Comparison of ENCODE assay signal across 17 cellular contexts in the genomic region with DNA sequence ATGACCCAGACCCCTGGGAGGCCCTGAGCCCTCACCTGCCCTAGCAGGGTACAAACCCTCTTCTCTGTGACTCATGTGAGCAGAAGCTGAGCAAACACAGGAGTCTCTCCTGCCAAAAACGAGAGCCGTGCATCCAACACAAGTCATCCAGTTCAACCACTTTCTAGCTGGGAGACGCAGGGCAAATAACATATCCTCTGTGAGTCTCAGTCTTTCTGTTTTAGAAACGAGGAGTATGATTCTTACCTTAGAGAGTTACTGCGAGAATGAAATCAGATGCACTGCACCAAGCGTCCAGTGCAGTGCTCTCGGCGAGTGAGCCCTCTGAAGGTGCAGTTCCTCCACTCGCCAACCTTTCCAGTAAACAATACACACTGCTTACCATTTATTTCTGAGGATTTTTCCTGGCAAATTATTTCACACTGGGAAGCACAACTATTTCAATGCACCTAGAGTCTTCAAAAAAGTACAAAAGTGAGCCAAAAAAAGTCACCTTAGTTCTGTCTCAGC.
DNase-seq lines count a peak whose midpoint lies in the region; ATAC-seq and TF ChIP-seq lines count a peak whose summit lies in the region.
"Had no signal": no experiment of that assay in that cellular context is flagged by ENCODE, and none has a peak within 500 bp of the region (broad histone marks: within the 10 kb centered on the region; RNA-seq: fewer than 3 reads in every experiment).

No MANE protein-coding gene starts in this region.

- POLR2A ChIA-PET in Panc1 (lab: Charles Lee): no interaction called here
- POLR2A ChIA-PET in HEK293T (lab: Yijun Ruan, JAX): no interaction called here

- TF ChIP-seq CTCF in C4-2B (conservative IDR thresholded peaks at IDR 0.05) (no peak; the same call in 1 of the 2 replicates), Panc1 (IDR thresholded peaks at IDR 0.05) (no peak), left lung (IDR thresholded peaks at IDR 0.05) (no peak)

- DNase-seq in NCI-H146 treated with DMSO at 0.1 percent for 48 hours (lab: John Stamatoyannopoulos, UW; ENCODE audit: unreplicated experiment) (peak; percentile 46), Panc1 (ENCODE audit: low read depth, low spot score) (no peak), left lung (no peak), HEK293T (ENCODE audit: extremely low spot score) (no peak), superior temporal gyrus (ENCODE audit: extremely low spot score) (no peak)
- DNase-seq in stimulated activated naive CD8-positive, alpha-beta T cell treated with anti-CD3 and anti-CD28 coated beads, Interleukin-15, Interleukin-2, amounts not matched to agents 100 U/mL and 50 U/mL, for 24 hours: no peak
- no peak for DNase-seq in activated naive CD8-positive, alpha-beta T cell treated with anti-CD3 and anti-CD28 coated beads for 36 hours
- DNase-seq: activated CD4-positive, alpha-beta T cell treated with anti-CD3 and anti-CD28 coated beads, Interleukin-2, amount 50 U/mL, for 4 hours; activated naive CD4-positive, alpha-beta T cell treated with anti-CD3 and anti-CD28 coated beads, Interleukin-2, amount 50 U/mL, for 16 hours; activated T-cell treated with anti-CD3 and anti-CD28 coated beads, Interleukin-2, amount 50 U/mL, for 1 hour; AML-193; kidney; mesendoderm; NCI-H226; OCI-M1; stomach had no signal

- no peaks in the 10 kb centered on the region for H3K27me3 ChIP-seq in Panc1 (ENCODE audit: control insufficient read depth, insufficient read depth, low read length)
- H3K27me3 ChIP-seq in left lung: peaks cover 0 to 2% of the 10 kb centered on the region in 2 donors
- H3K27me3 ChIP-seq: stomach had no signal

- H3K4me1 Mint-ChIP-seq in activated naive CD8-positive, alpha-beta T cell treated with anti-CD3 and anti-CD28 coated beads for 36 hours: peaks cover under 1% of the 10 kb centered on the region

- in situ Hi-C loops in Panc1 (cut with HindIII; ENCODE audit: low pct_unique_long_range_greater_than_20kb, low sequenced_read_pairs): no loop called here

- BruUV-seq in Panc1 (replicated peaks; lab: Mats Ljungman, UMichigan): no TSS peak

- H3K27ac ChIP-seq in C4-2B: peak overlapping the region; percentile 91
- no peak overlapping the region for H3K27ac ChIP-seq in Panc1 (ENCODE audit: low read length)
- no peak overlapping the region for H3K27ac ChIP-seq in left lung

- peaks cover 7% of the 10 kb centered on the region for H3K36me3 Mint-ChIP-seq in activated naive CD8-positive, alpha-beta T cell treated with anti-CD3 and anti-CD28 coated beads for 36 hours

- no peak overlapping the region for H3K4me3 Mint-ChIP-seq in activated naive CD8-positive, alpha-beta T cell treated with anti-CD3 and anti-CD28 coated beads for 36 hours

- intact Hi-C loops in Panc1 (cut with micrococcal nuclease; ENCODE audit: unreplicated experiment): no loop called here
- intact Hi-C loops in left lung (cut with DNase I): no loop called here

- H3K4me1 ChIP-seq in Panc1 (ENCODE audit: control insufficient read depth, insufficient read depth, low read length) (peaks cover 12% of the 10 kb centered on the region), left lung (no peaks in the 10 kb centered on the region)

- ATAC-seq in Panc1 (peak; percentile 57), left lung (peak; percentile 59)
- ATAC-seq in stimulated activated naive CD8-positive, alpha-beta T cell treated with anti-CD3 and anti-CD28 coated beads, Interleukin-15, Interleukin-2, amounts not matched to agents 100 U/mL and 50 U/mL, for 24 hours: no peak

- peaks cover 7% of the 10 kb centered on the region for H3K9me3 Mint-ChIP-seq in activated naive CD8-positive, alpha-beta T cell treated with anti-CD3 and anti-CD28 coated beads for 36 hours

- no peak overlapping the region for H3K27ac Mint-ChIP-seq in activated naive CD8-positive, alpha-beta T cell treated with anti-CD3 and anti-CD28 coated beads for 36 hours

- no peaks in the 10 kb centered on the region for H3K27me3 Mint-ChIP-seq in activated naive CD8-positive, alpha-beta T cell treated with anti-CD3 and anti-CD28 coated beads for 36 hours

- H3K36me3 ChIP-seq in Panc1 (ENCODE audit: control insufficient read depth, insufficient read depth, low read length) (no peaks in the 10 kb centered on the region), left lung (no peaks in the 10 kb centered on the region)
- H3K36me3 ChIP-seq: stomach had no signal

- H3K4me3 ChIP-seq in Panc1 (ENCODE audit: low read depth in 2 of 2, low read length in 2 of 2): no peak overlapping the region
- H3K4me3 ChIP-seq in left lung: no peak overlapping the region
- H3K4me3 ChIP-seq: stomach had no signal

- CTCF ChIA-PET in Panc1 (lab: Charles Lee): interaction anchor here (0.7 to 1.0 kb wide), 2 partner anchors 36 to 708 kb away, joined by 3 to 5 read pairs; no protein-coding TSS in a partner anchor
- CTCF ChIA-PET in HEK293T (lab: Yijun Ruan, JAX): no interaction called here

- H3K9me3 ChIP-seq in Panc1 (ENCODE audit: control insufficient read depth, insufficient read depth, low read depth, low read length): no peaks in the 10 kb centered on the region
- peaks cover 0 to 3% of the 10 kb centered on the region in 2 donors for H3K9me3 ChIP-seq in left lung

TF ChIP-seq in HEK293T, 16 proteins besides CTCF, POLR2A, EP300 and RAD21:
- TF ChIP-seq HDGF (IDR thresholded peaks at IDR 0.05; ENCODE audit: borderline replicate concordance) (no peak), BHLHE40 (IDR thresholded peaks at IDR 0.05; ENCODE audit: borderline replicate concordance) (no peak), ARNT (IDR thresholded peaks at IDR 0.05) (no peak), CTBP1 (IDR thresholded peaks at IDR 0.05; ENCODE audit: borderline replicate concordance) (no peak)
